In the genomic region with DNA sequence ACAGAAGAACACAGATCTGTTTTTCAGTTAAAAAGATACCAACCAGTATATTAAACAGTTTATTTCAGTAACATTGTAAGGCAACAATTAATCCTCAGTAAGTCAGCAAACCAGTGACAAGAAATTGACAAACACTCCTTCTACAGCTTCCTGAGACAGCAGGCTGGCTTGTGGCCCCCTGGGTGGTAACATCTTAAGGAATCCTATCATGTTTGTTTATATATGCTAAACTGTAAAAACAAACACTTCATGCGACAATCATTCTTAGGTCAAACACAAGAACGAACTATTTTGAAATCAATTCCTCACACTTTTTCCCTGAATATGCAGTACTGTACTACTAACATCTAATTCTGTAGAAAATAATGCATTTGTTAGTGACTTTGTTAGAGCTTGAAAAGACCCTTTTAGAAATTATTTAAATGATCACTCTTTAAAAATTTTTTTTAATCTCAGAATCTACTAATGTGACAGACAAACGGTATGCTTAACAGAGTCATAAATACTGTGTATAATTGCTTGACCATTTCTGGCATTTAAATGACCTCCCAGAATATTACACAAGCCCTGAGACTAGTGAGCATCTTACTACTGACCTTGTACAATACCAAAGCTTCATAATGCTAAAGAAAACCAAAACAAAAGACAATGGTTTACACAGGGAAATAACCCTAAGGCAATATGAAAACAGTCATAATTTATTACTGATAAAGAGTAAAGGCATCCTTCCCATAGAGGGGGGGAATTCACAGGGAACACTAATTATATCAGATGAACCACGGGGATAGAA, we compare ENCODE assay signal across 21 cellular contexts. TPM values are rescaled to one million over a fixed set of nuclear protein-coding genes. Genes with fewer than 3 reads are reported as not detected.
DNase-seq lines count a peak whose midpoint lies in the region; ATAC-seq, FAIRE-seq and TF ChIP-seq lines count a peak whose summit lies in the region.
"Had no signal": no experiment of that assay in that cellular context is flagged by ENCODE, and none has a peak within 500 bp of the region (broad histone marks: within the 10 kb centered on the region; RNA-seq: fewer than 3 reads in every experiment).

No MANE protein-coding gene starts in this region.

- no peaks in the 10 kb centered on the region for H3K79me2 ChIP-seq in GM12878 (ENCODE audit: control insufficient read depth, insufficient read depth, low read length)

- no peaks in the 10 kb centered on the region for H3K4me1 ChIP-seq in CD8-positive, alpha-beta T cell (ENCODE audit: insufficient read depth, low read length)
- no peaks in the 10 kb centered on the region for H3K4me1 ChIP-seq in GM12878 (ENCODE audit: control insufficient read depth, insufficient read depth, low read length)
- H3K4me1 ChIP-seq in mesodermal cell (ENCODE audit: control insufficient read depth, insufficient read depth, low read length, poor library complexity, severe bottlenecking): peaks cover 8% of the 10 kb centered on the region
- H3K4me1 ChIP-seq in SJCRH30: no peaks in the 10 kb centered on the region
- H3K4me1 ChIP-seq: BE2C, neural progenitor cell had no signal

- 89% methylated on average over 4 of the region's 4 CpGs for WGBS in GM12878 (ENCODE audit: insufficient coverage, insufficient replicate concordance, low lambda C conversion rate, missing lambda C conversion rate)
- no CpG with 5 or more reads among the region's 4 CpGs for WGBS in mesodermal cell (ENCODE audit: insufficient coverage in 2 of 2), 2 experiments

- RAD21 ChIA-PET in GM12878 (lab: Charles Lee; ENCODE audit: unreplicated experiment): interaction anchor here (1.4 kb wide), 1 partner anchor 161 kb away, joined by 3 read pairs; no protein-coding TSS in a partner anchor

- no peaks in the 10 kb centered on the region for H3K9me3 ChIP-seq in CD8-positive, alpha-beta T cell (ENCODE audit: low read length)
- H3K9me3 ChIP-seq in GM12878 (replicated peaks; ENCODE audit: control insufficient read depth, insufficient read depth, low read length) (peaks cover 5% of the 10 kb centered on the region; the same call in 2 of the 3 replicates), mesodermal cell (ENCODE audit: control insufficient read depth, low read length) (peaks cover 5% of the 10 kb centered on the region), SJCRH30 (replicated peaks) (no peaks in the 10 kb centered on the region)
- H3K9me3 ChIP-seq: BE2C had no signal

- TF ChIP-seq RAD21 in GM12878 (IDR thresholded peaks at IDR 0.05; ENCODE audit: insufficient read depth, low read depth, low read length): no peak

- TF ChIP-seq CTCF in CD8-positive, alpha-beta T cell (IDR thresholded peaks at IDR 0.05): no peak
- TF ChIP-seq CTCF in HFFc6 (IDR thresholded peaks at IDR 0.05): no peak
- TF ChIP-seq CTCF in GM12878 (IDR thresholded peaks at IDR 0.05 in 2 of 3, conservative IDR thresholded peaks at IDR 0.05 in 1 of 3; ENCODE audit: control insufficient read depth in 2 of 3, extremely low read depth in 1 of 3, insufficient read depth in 1 of 3, low read depth in 3 of 3, low read length in 3 of 3): no peak

- in situ Hi-C loops in GM12878 (cut with MboI): no loop called here

- H3K9ac ChIP-seq in GM12878 (ENCODE audit: control insufficient read depth, insufficient read depth, low read length): no peak overlapping the region
- H3K9ac ChIP-seq: neural progenitor cell had no signal

- no peak for ATAC-seq in CD8-positive, alpha-beta T cell
- ATAC-seq in GM12878 (peak; percentile 11; the same call in 1 of the 3 replicates), HG02588 (IDR thresholded peaks at IDR 0.05; ENCODE audit: unreplicated experiment) (no peak)
- ATAC-seq: activated T-helper 17 cell treated with anti-CD3 and anti-CD28 coated beads, Interleukin-2, amount 50 U/mL, for 72 hours had no signal

- BruUV-seq in GM12878 (replicated peaks; lab: Mats Ljungman, UMichigan): no TSS peak

- H3K4me3 ChIP-seq in CD8-positive, alpha-beta T cell (ENCODE audit: low read depth, low read length): no peak overlapping the region
- no peak overlapping the region for H3K4me3 ChIP-seq in GM12878
- H3K4me3 ChIP-seq in mesodermal cell (ENCODE audit: extremely low read depth, insufficient read depth, low read length, poor library complexity, severe bottlenecking): no peak overlapping the region
- no peak overlapping the region for H3K4me3 ChIP-seq in SJCRH30
- H3K4me3 ChIP-seq: neural progenitor cell had no signal

- no peaks in the 10 kb centered on the region for H4K20me1 ChIP-seq in GM12878 (ENCODE audit: control insufficient read depth, insufficient read depth)

- H3K27me3 ChIP-seq in CD8-positive, alpha-beta T cell (ENCODE audit: insufficient read depth, low read length): no peaks in the 10 kb centered on the region
- H3K27me3 ChIP-seq in GM12878 (replicated peaks in 1 of 2; ENCODE audit: control insufficient read depth in 2 of 2, insufficient read depth in 2 of 2, low read length in 1 of 2): no peaks in the 10 kb centered on the region
- H3K27me3 ChIP-seq in SJCRH30: no peaks in the 10 kb centered on the region
- H3K27me3 ChIP-seq: BE2C, neural progenitor cell had no signal

- CTCF ChIA-PET in CD8-positive, alpha-beta T cell (lab: Charles Lee): no interaction called here
- CTCF ChIA-PET in GM12878 (lab: Yijun Ruan, JAX): interaction anchor here (1.5 kb wide), 1 partner anchor 21 kb away, joined by 4 read pairs; no protein-coding TSS in a partner anchor

- FAIRE-seq in GM12878 (lab: Jason Lieb, UNC): no peak
- FAIRE-seq: bronchial epithelial cell, GM18507 had no signal

- H3K9me3 Mint-ChIP-seq in CD8-positive, alpha-beta T cell: peaks cover 24% of the 10 kb centered on the region
- peaks cover 30% of the 10 kb centered on the region for H3K9me3 Mint-ChIP-seq in HFFc6

- H3K4me2 ChIP-seq in GM12878 (ENCODE audit: control insufficient read depth, insufficient read depth): no peak overlapping the region
- H3K4me2 ChIP-seq: neural progenitor cell had no signal

- H3K27ac ChIP-seq in CD8-positive, alpha-beta T cell (ENCODE audit: low read depth, low read length): no peak overlapping the region
- no peak overlapping the region for H3K27ac ChIP-seq in GM12878 (ENCODE audit: control insufficient read depth, insufficient read depth)
- H3K27ac ChIP-seq in mesodermal cell (ENCODE audit: low read depth, low read length, severe bottlenecking): peak overlapping the region; percentile 5
- H3K27ac ChIP-seq in SJCRH30: no peak overlapping the region
- H3K27ac ChIP-seq: neural progenitor cell had no signal

- SMC1A ChIA-PET in GM12878 (lab: Charles Lee; ENCODE audit: uncharacterized antibody, unreplicated experiment): interaction anchor here (0.7 to 1.4 kb wide), 3 partner anchors 20 to 127 kb away, joined by 3 read pairs; no protein-coding TSS in a partner anchor

- peak overlapping the region; percentile 11 for H3K27ac Mint-ChIP-seq in CD8-positive, alpha-beta T cell
- peak overlapping the region; percentile 43 for H3K27ac Mint-ChIP-seq in HFFc6
- H3K27ac Mint-ChIP-seq: activated T-helper 17 cell treated with anti-CD3 and anti-CD28 coated beads, Interleukin-2, amount 50 U/mL, for 72 hours; dendritic cell treated with granulocyte-macrophage colony-stimulating factor and Interleukin-4, amounts not matched to agents 40 ng/mL and 50 ng/mL, for 4 days; neural progenitor cell had no signal

- no peak overlapping the region for H3K4me3 Mint-ChIP-seq in CD8-positive, alpha-beta T cell
- H3K4me3 Mint-ChIP-seq in HFFc6: no peak overlapping the region
- H3K4me3 Mint-ChIP-seq: activated T-helper 17 cell treated with anti-CD3 and anti-CD28 coated beads, Interleukin-2, amount 50 U/mL, for 72 hours; dendritic cell treated with granulocyte-macrophage colony-stimulating factor and Interleukin-4, amounts not matched to agents 40 ng/mL and 50 ng/mL, for 4 days; neural progenitor cell had no signal

- intact Hi-C loops in CD8-positive, alpha-beta T cell (cut with DNase I, micrococcal nuclease): no loop called here
- intact Hi-C loops in GM12878 (cut with micrococcal nuclease; ENCODE audit: unreplicated experiment): no loop called here

- no peaks in the 10 kb centered on the region for H3K27me3 Mint-ChIP-seq in CD8-positive, alpha-beta T cell (ENCODE audit: low read depth)
- H3K27me3 Mint-ChIP-seq in HFFc6 (ENCODE audit: insufficient read depth): peaks cover 12% of the 10 kb centered on the region
- H3K27me3 Mint-ChIP-seq: activated T-helper 17 cell treated with anti-CD3 and anti-CD28 coated beads, Interleukin-2, amount 50 U/mL, for 72 hours; dendritic cell treated with granulocyte-macrophage colony-stimulating factor and Interleukin-4, amounts not matched to agents 40 ng/mL and 50 ng/mL, for 4 days had no signal

- peaks cover 95% of the 10 kb centered on the region for H3K36me3 Mint-ChIP-seq in CD8-positive, alpha-beta T cell
- peaks cover 49% of the 10 kb centered on the region for H3K36me3 Mint-ChIP-seq in HFFc6 (ENCODE audit: low read depth)

- no peak for DNase-seq in CD8-positive, alpha-beta T cell
- peak; percentile 24 for DNase-seq in HFFc6
- no peak for DNase-seq in GM12878 (ENCODE audit: low read depth, low spot score)
- no peak for DNase-seq in SJCRH30
- no peak for DNase-seq in hypothalamus (lab: John Stamatoyannopoulos, UW)
- DNase-seq: activated CD4-positive, alpha-beta T cell treated with anti-CD3 and anti-CD28 coated beads for 48 hours; BE2C; KG1; kidney glomerular epithelial cell; NCI-H1930; NCI-H774; SHP77; stimulated activated CD4-positive, alpha-beta T cell treated with anti-CD3 and anti-CD28 coated beads, Interleukin-4, amount 100 ng/mL, for 4 hours; T-helper 1 cell had no signal

- no peak for TF ChIP-seq POLR2A in GM12878 (IDR thresholded peaks at IDR 0.05; ENCODE audit: low read depth, low read length)

- POLR2A ChIA-PET in CD8-positive, alpha-beta T cell (lab: Charles Lee): no interaction called here
- POLR2A ChIA-PET in GM12878 (lab: Charles Lee): interaction anchor here (1.2 kb wide), 1 partner anchor 1026 kb away, joined by 3 read pairs; no protein-coding TSS in a partner anchor

- no peak overlapping the region for H2AFZ ChIP-seq in GM12878 (ENCODE audit: control insufficient read depth, low read depth, low read length)
- H2AFZ ChIP-seq: neural progenitor cell had no signal

- H3K36me3 ChIP-seq in CD8-positive, alpha-beta T cell (ENCODE audit: insufficient read depth, low read length): peaks cover 13% of the 10 kb centered on the region
- peaks cover 17 to 26% of the 10 kb centered on the region in 2 experiments for H3K36me3 ChIP-seq in GM12878 (ENCODE audit: control insufficient read depth in 2 of 2, insufficient read depth in 2 of 2, low read length in 1 of 2)
- peaks cover 30% of the 10 kb centered on the region for H3K36me3 ChIP-seq in mesodermal cell (ENCODE audit: control insufficient read depth, insufficient read depth, low read length)
- peaks cover 8% of the 10 kb centered on the region for H3K36me3 ChIP-seq in SJCRH30

- no peak for TF ChIP-seq EP300 in GM12878 (IDR thresholded peaks at IDR 0.05; ENCODE audit: borderline replicate concordance in 1 of 2, control insufficient read depth in 1 of 2, low read depth in 2 of 2, low read length in 2 of 2)

- H3K4me1 Mint-ChIP-seq in CD8-positive, alpha-beta T cell (ENCODE audit: low read depth): peaks cover 6% of the 10 kb centered on the region
- H3K4me1 Mint-ChIP-seq in HFFc6 (ENCODE audit: low read depth): peaks cover 44% of the 10 kb centered on the region
- H3K4me1 Mint-ChIP-seq: neural progenitor cell had no signal

RNA-seq across cellular contexts. Expression of a gene that starts 48.2 kb away (rescaled TPM):
- total RNA-seq in CD8-positive, alpha-beta T cell: 1 to 10 TPM; 5.2 to 7.9 TPM
- total RNA-seq in HFFc6 (2021; fragmentation: NEBNext Ultra II Directional; extraction: Animal tissue kit (Norgen Biotek cat#: 25700)): 1 to 10 TPM; 5.1 to 7.5 (median 6.8) TPM
- 81.3 and 85.3 TPM in 2 replicates for total RNA-seq in GM12878 (2013; cell fraction: nucleolus; rRNA removed)
- 8.0 and 9.3 TPM in 2 replicates for total RNA-seq in GM12878 (2014; rRNA removed)
- total RNA-seq in GM12878 (2014; rRNA removed; fragmentation: Illumina TruSeq; extraction: Trizol): 8.1 and 8.2 TPM in 2 replicates
- 12.9 and 13.5 TPM in 2 replicates for total RNA-seq in GM12878 (2021)
- 5.9 TPM for polyA plus RNA-seq in GM12878 (2011; ENCODE audit: low read depth)
- polyA plus RNA-seq in GM12878 (2011; rRNA removed): 42.1 and 50.8 TPM in 2 replicates
- polyA plus RNA-seq in GM12878 (2011; cell fraction: cytosol; rRNA removed): 18.4 and 27.9 TPM in 2 replicates
- polyA plus RNA-seq in GM12878 (2011; cell fraction: nucleus; rRNA removed): 29.5 and 34.2 TPM in 2 replicates
- polyA plus RNA-seq in GM12878 (2012): 6.7 and 10.3 TPM in 2 replicates
- 8.1 and 13.1 TPM in 2 replicates for polyA plus RNA-seq in GM12878 (2014; fragmentation: Illumina TruSeq; extraction: Trizol)
- 1 to 10 TPM; 2.4 to 2.7 TPM for polyA plus RNA-seq in GM12878 (2014; fragmentation: Nextera tagmentation; extraction: Ambion mirVana)
- 5.3 and 6.0 TPM in 2 replicates for polyA plus RNA-seq in GM12878 (2014; rRNA removed)
- 10 to 100 TPM in 1 of 2 experiments, 1 to 10 TPM in 1; 8.5 to 10.1 TPM for polyA plus RNA-seq in GM12878 (2016; fragmentation: Nextera tagmentation; extraction: Ambion mirVana)
- 53.6 and 64.4 TPM in 2 replicates for polyA minus RNA-seq in GM12878 (2011; rRNA and poly(A)+ RNA removed)
- polyA minus RNA-seq in GM12878 (2011; cell fraction: cytosol; rRNA and poly(A)+ RNA removed): 13.2 and 17.3 TPM in 2 replicates
- 24.4 and 31.4 TPM in 2 replicates for polyA minus RNA-seq in GM12878 (2011; cell fraction: nucleus; rRNA and poly(A)+ RNA removed)
- 10.9 TPM for polyA plus RNA-seq in mesodermal cell (2013, experiment 1 of 2)
- 11.0 TPM for polyA plus RNA-seq in mesodermal cell (2013, experiment 2 of 2)
- total RNA-seq in SJCRH30 (2014; rRNA removed; shearing (Covaris generic)): 8.8 and 10.4 TPM in 2 replicates
